ENCODE assay signal across 13 cellular contexts in the genomic region with DNA sequence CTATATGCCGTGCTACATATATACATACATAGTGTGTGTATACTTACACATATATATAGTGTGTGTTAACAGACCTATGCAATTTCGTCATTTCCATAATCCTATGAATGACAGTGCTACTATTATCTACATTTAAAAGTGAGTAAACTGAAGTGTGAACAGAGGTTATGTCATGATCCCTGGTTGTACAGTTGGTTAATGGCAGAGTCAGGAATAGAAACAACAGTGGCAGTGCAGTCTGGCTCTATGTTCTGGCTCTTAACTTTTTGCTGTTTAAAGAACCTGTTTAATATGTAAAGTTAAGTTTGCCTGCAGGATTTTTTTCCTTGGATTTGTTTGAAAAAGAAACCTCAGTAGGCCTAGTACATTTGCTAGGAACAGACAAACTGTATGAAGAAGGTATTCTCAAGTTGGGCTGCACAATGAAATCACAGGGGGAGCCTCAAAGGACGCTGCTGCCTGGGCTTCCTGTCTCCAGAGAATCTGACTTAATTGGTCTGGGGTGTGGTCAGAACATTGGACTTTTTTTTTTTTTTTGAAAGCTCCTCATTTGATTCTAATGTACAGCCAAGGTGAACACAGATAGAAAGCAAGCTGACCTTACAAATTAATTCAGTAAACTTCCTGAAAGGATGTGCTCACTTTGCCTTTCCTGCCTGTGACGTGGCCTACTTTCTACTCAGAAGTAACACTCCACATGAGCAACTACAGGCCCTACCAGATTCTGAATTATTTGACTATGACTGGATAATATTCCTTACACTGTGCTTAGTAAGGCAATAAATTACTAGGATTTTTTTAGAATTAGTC. TPM values are rescaled to one million over a fixed set of nuclear protein-coding genes. Genes with fewer than 3 reads are reported as not detected.
DNase-seq lines count a peak whose midpoint lies in the region; ATAC-seq and TF ChIP-seq lines count a peak whose summit lies in the region.
"Had no signal": no experiment of that assay in that cellular context is flagged by ENCODE, and none has a peak within 500 bp of the region (broad histone marks: within the 10 kb centered on the region; RNA-seq: fewer than 3 reads in every experiment).

No MANE protein-coding gene starts in this region.

- peaks cover 12% of the 10 kb centered on the region for H3K4me1 Mint-ChIP-seq in activated CD4-positive, alpha-beta T cell treated with anti-CD3 and anti-CD28 coated beads for 36 hours
- peaks cover 12% of the 10 kb centered on the region for H3K4me1 Mint-ChIP-seq in activated CD4-positive, alpha-beta T cell treated with anti-CD3 and anti-CD28 coated beads, Interleukin-2, amount 10 ng/mL, durations not matched to agents 7 days and 5 days
- H3K4me1 Mint-ChIP-seq in activated CD8-positive, alpha-beta T cell treated with anti-CD3 and anti-CD28 coated beads for 36 hours (ENCODE audit: low read depth), result peaks cover 14% of the 10 kb centered on the region

- H3K27ac Mint-ChIP-seq in activated CD4-positive, alpha-beta T cell treated with anti-CD3 and anti-CD28 coated beads for 36 hours, result peak overlapping the region; percentile 72
- no peak overlapping the region for H3K27ac Mint-ChIP-seq in activated CD4-positive, alpha-beta T cell treated with anti-CD3 and anti-CD28 coated beads, Interleukin-2, amount 10 ng/mL, durations not matched to agents 7 days and 5 days
- peak overlapping the region; percentile 88 for H3K27ac Mint-ChIP-seq in activated CD8-positive, alpha-beta T cell treated with anti-CD3 and anti-CD28 coated beads for 36 hours
- H3K27ac Mint-ChIP-seq: activated naive CD8-positive, alpha-beta T cell had no signal

- H3K27me3 ChIP-seq in stomach smooth muscle (ENCODE audit: control insufficient read depth in 1 of 2, insufficient read depth in 2 of 2, low read length in 2 of 2) (no peaks in the 10 kb centered on the region), colonic mucosa (no peaks in the 10 kb centered on the region)

- H3K36me3 ChIP-seq in stomach smooth muscle (ENCODE audit: control insufficient read depth in 2 of 2, insufficient read depth in 2 of 2, low read length in 2 of 2), result no peaks in the 10 kb centered on the region
- H3K36me3 ChIP-seq in colonic mucosa, result no peaks in the 10 kb centered on the region
- H3K36me3 ChIP-seq: prostate gland had no signal

- peaks cover 3% of the 10 kb centered on the region for H3K9me3 Mint-ChIP-seq in activated CD4-positive, alpha-beta T cell treated with anti-CD3 and anti-CD28 coated beads for 36 hours (ENCODE audit: low read depth)
- peaks cover 11% of the 10 kb centered on the region for H3K9me3 Mint-ChIP-seq in activated CD4-positive, alpha-beta T cell treated with anti-CD3 and anti-CD28 coated beads, Interleukin-2, amount 10 ng/mL, durations not matched to agents 7 days and 5 days
- H3K9me3 Mint-ChIP-seq in activated CD8-positive, alpha-beta T cell treated with anti-CD3 and anti-CD28 coated beads for 36 hours, result peaks cover 8% of the 10 kb centered on the region

- peak overlapping the region in 1 of 2 donors; percentile 46 for H3K9ac ChIP-seq in stomach smooth muscle (ENCODE audit: low read length in 2 of 2)
- no peak overlapping the region for H3K9ac ChIP-seq in colonic mucosa (ENCODE audit: low read depth in 2 of 2, low read length in 2 of 2)

- peak; percentile 65 for ATAC-seq in activated CD4-positive, alpha-beta T cell treated with anti-CD3 and anti-CD28 coated beads for 36 hours
- ATAC-seq in activated CD8-positive, alpha-beta T cell treated with anti-CD3 and anti-CD28 coated beads for 36 hours, result peak; percentile 42
- no peak for ATAC-seq in HG03175 (IDR thresholded peaks at IDR 0.05; ENCODE audit: unreplicated experiment)
- ATAC-seq: A549 had no signal

- H3K9me3 ChIP-seq in stomach smooth muscle (ENCODE audit: control insufficient read depth in 2 of 2, low read length in 2 of 2), result no peaks in the 10 kb centered on the region
- H3K9me3 ChIP-seq in colonic mucosa, result no peaks in the 10 kb centered on the region
- H3K9me3 ChIP-seq: prostate gland had no signal

- TF ChIP-seq CTCF in activated CD8-positive, alpha-beta T cell treated with anti-CD3 and anti-CD28 coated beads for 36 hours (IDR thresholded peaks at IDR 0.05), result no peak
- TF ChIP-seq CTCF in colonic mucosa (IDR thresholded peaks at IDR 0.05), result no peak

- peaks cover 4% of the 10 kb centered on the region for H3K36me3 Mint-ChIP-seq in activated CD4-positive, alpha-beta T cell treated with anti-CD3 and anti-CD28 coated beads for 36 hours (ENCODE audit: low read depth)
- H3K36me3 Mint-ChIP-seq in activated CD4-positive, alpha-beta T cell treated with anti-CD3 and anti-CD28 coated beads, Interleukin-2, amount 10 ng/mL, durations not matched to agents 7 days and 5 days (ENCODE audit: low read depth), result peaks cover 2% of the 10 kb centered on the region
- H3K36me3 Mint-ChIP-seq in activated CD8-positive, alpha-beta T cell treated with anti-CD3 and anti-CD28 coated beads for 36 hours (ENCODE audit: low read depth), result no peaks in the 10 kb centered on the region

- peaks cover 9% of the 10 kb centered on the region for H3K4me1 ChIP-seq in stomach smooth muscle (ENCODE audit: control insufficient read depth, insufficient read depth, low read length)
- H3K4me1 ChIP-seq in colonic mucosa, result no peaks in the 10 kb centered on the region
- H3K4me1 ChIP-seq: prostate gland had no signal

- DNase-seq in activated CD4-positive, alpha-beta T cell treated with anti-CD3 and anti-CD28 coated beads for 36 hours, result no peak
- DNase-seq in activated CD4-positive, alpha-beta T cell treated with anti-CD3 and anti-CD28 coated beads, Interleukin-2, amount 10 ng/mL, durations not matched to agents 7 days and 5 days, result no peak
- peak; percentile 14 for DNase-seq in activated CD8-positive, alpha-beta T cell treated with anti-CD3 and anti-CD28 coated beads for 36 hours
- DNase-seq in iris pigment epithelial cell (ENCODE audit: low read depth) (peak; percentile 60), colonic mucosa (no peak), NCI-H2029 (lab: John Stamatoyannopoulos, UW) (no peak)
- DNase-seq: activated CD4-positive, alpha-beta T cell treated with anti-CD3 and anti-CD28 coated beads for 4 hours; erythroblast had no signal

- POLR2A ChIA-PET in activated CD4-positive, alpha-beta T cell treated with anti-CD3 and anti-CD28 coated beads for 36 hours (lab: Charles Lee), result no interaction called here
- POLR2A ChIA-PET in activated CD4-positive, alpha-beta T cell treated with anti-CD3 and anti-CD28 coated beads, Interleukin-2, amount 10 ng/mL, durations not matched to agents 7 days and 5 days (lab: Charles Lee), result no interaction called here
- POLR2A ChIA-PET in activated CD8-positive, alpha-beta T cell treated with anti-CD3 and anti-CD28 coated beads for 36 hours (lab: Charles Lee), result no interaction called here

- H3K27me3 Mint-ChIP-seq in activated CD4-positive, alpha-beta T cell treated with anti-CD3 and anti-CD28 coated beads for 36 hours, result no peaks in the 10 kb centered on the region
- H3K27me3 Mint-ChIP-seq in activated CD4-positive, alpha-beta T cell treated with anti-CD3 and anti-CD28 coated beads, Interleukin-2, amount 10 ng/mL, durations not matched to agents 7 days and 5 days, result no peaks in the 10 kb centered on the region
- no peaks in the 10 kb centered on the region for H3K27me3 Mint-ChIP-seq in activated CD8-positive, alpha-beta T cell treated with anti-CD3 and anti-CD28 coated beads for 36 hours

- peak overlapping the region; percentile 18 for H3K27ac ChIP-seq in stomach smooth muscle (ENCODE audit: low read length)
- H3K27ac ChIP-seq in colonic mucosa, result no peak overlapping the region
- H3K27ac ChIP-seq: A549 had no signal

- CTCF ChIA-PET in activated CD4-positive, alpha-beta T cell treated with anti-CD3 and anti-CD28 coated beads for 36 hours (lab: Charles Lee), result interaction anchor here (0.7 to 2.0 kb wide), 3 partner anchors 13 to 78 kb away, joined by 3 to 5 read pairs (median 3); no protein-coding TSS in a partner anchor
- CTCF ChIA-PET in activated CD4-positive, alpha-beta T cell treated with anti-CD3 and anti-CD28 coated beads, Interleukin-2, amount 10 ng/mL, durations not matched to agents 7 days and 5 days (lab: Charles Lee), result interaction anchor here (1.0 to 1.1 kb wide), 2 partner anchors 23 to 30 kb away, joined by 3 read pairs; no protein-coding TSS in a partner anchor
- CTCF ChIA-PET in activated CD8-positive, alpha-beta T cell treated with anti-CD3 and anti-CD28 coated beads for 36 hours (lab: Charles Lee), result interaction anchor here (1.3 kb wide), 1 partner anchor 8 kb away, joined by 3 read pairs; no protein-coding TSS in a partner anchor

- H3K4me3 ChIP-seq in stomach smooth muscle (ENCODE audit: low read length in 2 of 2) (no peak overlapping the region), colonic mucosa (no peak overlapping the region)
- H3K4me3 ChIP-seq: A549, prostate gland had no signal

- intact Hi-C loops in activated CD4-positive, alpha-beta T cell treated with anti-CD3 and anti-CD28 coated beads for 36 hours (cut with DNase I, micrococcal nuclease), result no loop called here
- intact Hi-C loops in activated CD8-positive, alpha-beta T cell treated with anti-CD3 and anti-CD28 coated beads for 36 hours (cut with micrococcal nuclease), result no loop called here
- intact Hi-C loops in colonic mucosa (cut with DNase I), result no loop called here

- no peak overlapping the region for H3K4me3 Mint-ChIP-seq in activated CD4-positive, alpha-beta T cell treated with anti-CD3 and anti-CD28 coated beads for 36 hours
- no peak overlapping the region for H3K4me3 Mint-ChIP-seq in activated CD4-positive, alpha-beta T cell treated with anti-CD3 and anti-CD28 coated beads, Interleukin-2, amount 10 ng/mL, durations not matched to agents 7 days and 5 days
- H3K4me3 Mint-ChIP-seq in activated CD8-positive, alpha-beta T cell treated with anti-CD3 and anti-CD28 coated beads for 36 hours, result no peak overlapping the region
- H3K4me3 Mint-ChIP-seq: activated naive CD8-positive, alpha-beta T cell had no signal

RNA-seq across cellular contexts. Expression of gene PLCB1, which starts 29.4 kb away (rescaled TPM):
- 1 to 10 TPM; 1.4 to 1.5 TPM for total RNA-seq in activated CD4-positive, alpha-beta T cell treated with anti-CD3 and anti-CD28 coated beads for 36 hours
- total RNA-seq in activated CD4-positive, alpha-beta T cell treated with anti-CD3 and anti-CD28 coated beads, Interleukin-2, amount 10 ng/mL, durations not matched to agents 7 days and 5 days, result 1 to 10 TPM; 1.0 to 1.2 TPM
- 1 to 10 TPM; 3.1 to 3.6 TPM for total RNA-seq in activated CD8-positive, alpha-beta T cell treated with anti-CD3 and anti-CD28 coated beads for 36 hours
- total RNA-seq in colonic mucosa, result 1 to 10 TPM; 8.3 to 9.6 TPM

Comparison
In these comparisons a context has a peak if more than half of its experiments do, and no peak if none do; other contexts are left out.
1. DNase-seq: peak in activated CD8-positive, alpha-beta T cell treated with anti-CD3 and anti-CD28 coated beads for 36 hours (single experiment) and iris pigment epithelial cell (single experiment); none in activated CD4-positive, alpha-beta T cell treated with anti-CD3 and anti-CD28 coated beads for 36 hours (single experiment), activated CD4-positive, alpha-beta T cell treated with anti-CD3 and anti-CD28 coated beads, Interleukin-2, amount 10 ng/mL, durations not matched to agents 7 days and 5 days (single experiment), colonic mucosa (single experiment) and NCI-H2029 (single experiment).